21 cellular contexts compared by ENCODE assay signal in genomic region chr7:34838329-34838728, GRCh38.
DNase-seq lines count a peak whose midpoint lies in the region; ATAC-seq and TF ChIP-seq lines count a peak whose summit lies in the region.
"Had no signal": no experiment of that assay in that cellular context is flagged by ENCODE, and none has a peak within 500 bp of the region (broad histone marks: within the 10 kb centered on the region; RNA-seq: fewer than 3 reads in every experiment).

No MANE protein-coding gene starts in this region.

- 68 to 84% (median 80%) methylated on average over 5 of the region's 5 CpGs for WGBS in spleen, 5 donors

- no peak overlapping the region for H3K4me3 ChIP-seq in astrocyte of the spinal cord (ENCODE audit: low read depth, low read length)
- no peak overlapping the region for H3K4me3 ChIP-seq in spleen
- H3K4me3 ChIP-seq: BLaER1 had no signal

- peaks cover 11% of the 10 kb centered on the region for H3K4me1 Mint-ChIP-seq in mesothelial cell of epicardium

- in situ Hi-C loops in astrocyte of the spinal cord (cut with HindIII; ENCODE audit: low sequenced_read_pairs) = no loop called here

- H3K36me3 ChIP-seq in spleen = no peaks in the 10 kb centered on the region
- H3K36me3 ChIP-seq: BLaER1 had no signal

- H3K36me3 Mint-ChIP-seq in mesothelial cell of epicardium = no peaks in the 10 kb centered on the region

- DNase-seq in NCI-H1105 treated with DMSO at 0.1 percent for 48 hours (lab: John Stamatoyannopoulos, UW) (peak; percentile 17), NCI-H1105 (lab: John Stamatoyannopoulos, UW) (no peak), NCI-H446 (lab: John Stamatoyannopoulos, UW) (peak; percentile 90 to 96), astrocyte of the spinal cord (ENCODE audit: low read depth, low spot score) (peak; percentile 55), spleen (no peak), hypothalamus (lab: John Stamatoyannopoulos, UW) (no peak), mesothelial cell of epicardium (ENCODE audit: low spot score in 2 of 2, unreplicated experiment in 2 of 2) (no peak)
- DNase-seq: 8988T; activated CD4-positive, alpha-beta T cell treated with anti-CD3 and anti-CD28 coated beads for 48 hours; activated naive CD4-positive, alpha-beta T cell; aorta; DMS53; left cardiac atrium; midbrain; NCI-H2029 treated with DMSO at 0.1 percent for 48 hours had no signal

- peaks cover 0 to 5% (median 0%) of the 10 kb centered on the region in 6 donors for H3K4me1 ChIP-seq in spleen
- H3K4me1 ChIP-seq: BLaER1, foreskin keratinocyte had no signal

- peaks cover 0 to 15% (median 5%) of the 10 kb centered on the region in 8 donors for H3K9me3 ChIP-seq in spleen
- H3K9me3 ChIP-seq: BLaER1 had no signal

- H3K9me3 Mint-ChIP-seq in mesothelial cell of epicardium = no peaks in the 10 kb centered on the region
- H3K9me3 Mint-ChIP-seq: neural crest cell had no signal

- TF ChIP-seq CTCF in astrocyte of the spinal cord (IDR thresholded peaks at IDR 0.05; ENCODE audit: low read depth, low read length) (no peak), spleen (IDR thresholded peaks at IDR 0.05 in 8 of 11, conservative IDR thresholded peaks at IDR 0.05 in 3 of 11) (no peak), mesothelial cell of epicardium (IDR thresholded peaks at IDR 0.05; ENCODE audit: unreplicated experiment) (no peak)

- no peak overlapping the region for H3K4me3 Mint-ChIP-seq in mesothelial cell of epicardium
- H3K4me3 Mint-ChIP-seq: dendritic cell treated with granulocyte-macrophage colony-stimulating factor and Interleukin-4, amounts not matched to agents 40 ng/mL and 50 ng/mL, for 4 days; neural crest cell had no signal

- peak overlapping the region in 5 of 8 donors; percentile 37 to 75 (median 50) for H3K27ac ChIP-seq in spleen
- H3K27ac ChIP-seq: BLaER1, epithelial cell of prostate, foreskin keratinocyte had no signal

- H3K27me3 ChIP-seq in spleen (replicated peaks in 1 of 7) = no peaks in the 10 kb centered on the region
- H3K27me3 ChIP-seq: BLaER1, foreskin keratinocyte had no signal

- no peak for ATAC-seq in HG03280 (IDR thresholded peaks at IDR 0.05; ENCODE audit: unreplicated experiment)
- ATAC-seq: left cardiac atrium had no signal

- peaks cover 5% of the 10 kb centered on the region for H3K27me3 Mint-ChIP-seq in mesothelial cell of epicardium (ENCODE audit: low read depth)
- H3K27me3 Mint-ChIP-seq: dendritic cell treated with granulocyte-macrophage colony-stimulating factor and Interleukin-4, amounts not matched to agents 40 ng/mL and 50 ng/mL, for 4 days had no signal

- intact Hi-C loops in spleen (cut with DNase I; ENCODE audit: low total_unique reads) = no loop called here

- no peak overlapping the region for H3K27ac Mint-ChIP-seq in mesothelial cell of epicardium
- H3K27ac Mint-ChIP-seq: dendritic cell treated with granulocyte-macrophage colony-stimulating factor and Interleukin-4, amounts not matched to agents 40 ng/mL and 50 ng/mL, for 4 days had no signal

- TF ChIP-seq POLR2A in spleen (IDR thresholded peaks at IDR 0.05) = no peak

Comparison
In these comparisons a context has a peak if more than half of its experiments do, and no peak if none do; other contexts are left out.
1. DNase-seq: peak in NCI-H1105 treated with DMSO at 0.1 percent for 48 hours (single experiment), NCI-H446 (2 of 2) and astrocyte of the spinal cord (single experiment); none in NCI-H1105 (single experiment), spleen (single experiment), hypothalamus (0 of 51) and mesothelial cell of epicardium (0 of 2).